11 cellular contexts compared by ENCODE assay signal in genomic region chr2:177256695-177257094, GRCh38. TPM values are rescaled to one million over a fixed set of nuclear protein-coding genes. Genes with fewer than 3 reads are reported as not detected.
DNase-seq lines count a peak whose midpoint lies in the region; ATAC-seq, FAIRE-seq and TF ChIP-seq lines count a peak whose summit lies in the region.
"Had no signal": no experiment of that assay in that cellular context is flagged by ENCODE, and none has a peak within 500 bp of the region (broad histone marks: within the 10 kb centered on the region; RNA-seq: fewer than 3 reads in every experiment).

No MANE protein-coding gene starts in this region.

- no peak for ATAC-seq in stimulated activated naive CD8-positive, alpha-beta T cell treated with anti-CD3 and anti-CD28 coated beads, Interleukin-15, Interleukin-2, amounts not matched to agents 100 U/mL and 50 U/mL, for 24 hours
- no peak for ATAC-seq in HG02970 (IDR thresholded peaks at IDR 0.05; ENCODE audit: low FRiP score, unreplicated experiment)
- no peak for ATAC-seq in GM18519 (IDR thresholded peaks at IDR 0.05; ENCODE audit: low FRiP score, unreplicated experiment)
- ATAC-seq: WTC11 had no signal

- H3K9me3 Mint-ChIP-seq in stimulated activated naive CD8-positive, alpha-beta T cell treated with anti-CD3 and anti-CD28 coated beads, Interleukin-15, Interleukin-2, amounts not matched to agents 100 ng/mL and 50 ng/mL, for 24 hours = no peaks in the 10 kb centered on the region
- H3K9me3 Mint-ChIP-seq in chondrocyte (ENCODE audit: low read depth) (peaks cover 4% of the 10 kb centered on the region), osteocyte (ENCODE audit: unreplicated experiment) (no peaks in the 10 kb centered on the region)

- peaks cover 78% of the 10 kb centered on the region for H3K36me3 Mint-ChIP-seq in stimulated activated naive CD8-positive, alpha-beta T cell treated with anti-CD3 and anti-CD28 coated beads, Interleukin-15, Interleukin-2, amounts not matched to agents 100 ng/mL and 50 ng/mL, for 24 hours (ENCODE audit: low read depth)
- peaks cover 1% of the 10 kb centered on the region for H3K36me3 Mint-ChIP-seq in chondrocyte (ENCODE audit: low read depth)
- H3K36me3 Mint-ChIP-seq in osteocyte (ENCODE audit: unreplicated experiment) = peaks cover 24% of the 10 kb centered on the region

- TF ChIP-seq CTCF in chondrocyte (IDR thresholded peaks at IDR 0.05) (no peak), osteocyte (IDR thresholded peaks at IDR 0.05) (no peak), D721Med (IDR thresholded peaks at IDR 0.05; ENCODE audit: insufficient read depth, missing control alignments) (no peak)

- H3K27ac Mint-ChIP-seq in stimulated activated naive CD8-positive, alpha-beta T cell treated with anti-CD3 and anti-CD28 coated beads, Interleukin-15, Interleukin-2, amounts not matched to agents 100 ng/mL and 50 ng/mL, for 24 hours = peak overlapping the region; percentile 50
- H3K27ac Mint-ChIP-seq in chondrocyte (ENCODE audit: unreplicated experiment) (peak overlapping the region; percentile 57), osteocyte (ENCODE audit: unreplicated experiment) (peak overlapping the region; percentile 28)
- H3K27ac Mint-ChIP-seq: WTC11 had no signal

- DNase-seq in stimulated activated naive CD8-positive, alpha-beta T cell treated with anti-CD3 and anti-CD28 coated beads, Interleukin-15, Interleukin-2, amounts not matched to agents 100 U/mL and 50 U/mL, for 24 hours = no peak
- DNase-seq in chondrocyte (ENCODE audit: low spot score) (no peak), osteocyte (ENCODE audit: extremely low spot score, unreplicated experiment) (no peak), D721Med (ENCODE audit: insufficient read length, low spot score) (no peak)
- no peak for DNase-seq in NK-92 treated with Interleukin-12 subunit alpha and Interleukin-12 subunit beta, amount 100 ng/mL, for 24 hours (lab: John Stamatoyannopoulos, UW)
- DNase-seq: activated naive CD8-positive, alpha-beta T cell treated with anti-CD3 and anti-CD28 coated beads, Interleukin-2, amount 10 ng/mL, durations not matched to agents 7 days and 5 days had no signal

- no peak overlapping the region for H3K4me3 Mint-ChIP-seq in stimulated activated naive CD8-positive, alpha-beta T cell treated with anti-CD3 and anti-CD28 coated beads, Interleukin-15, Interleukin-2, amounts not matched to agents 100 ng/mL and 50 ng/mL, for 24 hours
- no peak overlapping the region for H3K4me3 Mint-ChIP-seq in chondrocyte (ENCODE audit: unreplicated experiment)
- H3K4me3 Mint-ChIP-seq in osteocyte (ENCODE audit: unreplicated experiment) = no peak overlapping the region
- H3K4me3 Mint-ChIP-seq: activated naive CD8-positive, alpha-beta T cell treated with anti-CD3 and anti-CD28 coated beads, Interleukin-2, amount 10 ng/mL, durations not matched to agents 7 days and 5 days; WTC11 had no signal

- no peaks in the 10 kb centered on the region for H3K27me3 Mint-ChIP-seq in stimulated activated naive CD8-positive, alpha-beta T cell treated with anti-CD3 and anti-CD28 coated beads, Interleukin-15, Interleukin-2, amounts not matched to agents 100 ng/mL and 50 ng/mL, for 24 hours
- H3K27me3 Mint-ChIP-seq in chondrocyte (ENCODE audit: low read depth) = no peaks in the 10 kb centered on the region
- H3K27me3 Mint-ChIP-seq in osteocyte (ENCODE audit: unreplicated experiment) = no peaks in the 10 kb centered on the region
- H3K27me3 Mint-ChIP-seq: activated naive CD8-positive, alpha-beta T cell treated with anti-CD3 and anti-CD28 coated beads, Interleukin-2, amount 10 ng/mL, durations not matched to agents 7 days and 5 days had no signal

- peaks cover 97% of the 10 kb centered on the region for H3K4me1 Mint-ChIP-seq in stimulated activated naive CD8-positive, alpha-beta T cell treated with anti-CD3 and anti-CD28 coated beads, Interleukin-15, Interleukin-2, amounts not matched to agents 100 ng/mL and 50 ng/mL, for 24 hours (ENCODE audit: low read depth)
- H3K4me1 Mint-ChIP-seq in chondrocyte (ENCODE audit: low read depth) (peaks cover 90% of the 10 kb centered on the region), osteocyte (ENCODE audit: unreplicated experiment) (peaks cover 88% of the 10 kb centered on the region)

- FAIRE-seq in D721Med (lab: Jason Lieb, UNC) = no peak
- FAIRE-seq: colon had no signal

RNA-seq across cellular contexts. Expression of gene NFE2L2, which starts 7.8 kb away (rescaled TPM):
- 65.7 to 88.2 TPM (median 86.8 TPM) in 3 replicates for total RNA-seq in chondrocyte
- 98.4 and 100 TPM in 2 replicates for total RNA-seq in osteocyte

RNA-seq across cellular contexts. Expression of gene HNRNPA3, which starts 44.1 kb away (rescaled TPM):
- total RNA-seq in chondrocyte = 98.0 to 153 TPM (median 106 TPM) in 3 replicates
- 127 and 136 TPM in 2 replicates for total RNA-seq in osteocyte
